1 cellular context compared by ENCODE assay signal in the genomic region with DNA sequence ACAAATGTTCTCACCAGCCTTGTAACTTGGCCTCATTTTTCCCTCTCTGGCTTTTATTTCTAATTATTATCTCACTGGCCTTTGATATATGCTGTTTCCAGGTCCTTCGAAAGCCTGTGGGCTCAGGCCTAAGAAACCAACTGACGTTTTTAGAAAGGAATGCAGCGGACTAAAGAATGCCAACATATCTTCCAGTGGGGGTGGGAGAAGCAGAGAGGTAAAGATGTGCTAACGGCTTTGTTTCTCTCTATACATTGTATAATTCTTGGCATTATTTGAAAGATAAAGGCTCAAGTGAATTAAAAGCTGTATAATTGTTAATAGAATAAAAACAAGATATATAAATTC.
TF ChIP-seq lines count a peak whose summit lies in the region.

No MANE protein-coding gene starts in this region.

TF ChIP-seq in H1, 55 proteins besides CTCF, POLR2A, EP300 and RAD21 (continued from another document):
- TF ChIP-seq TCF12 (IDR thresholded peaks at IDR 0.05; ENCODE audit: low read depth, low read length) (no peak), JUND (IDR thresholded peaks at IDR 0.05; ENCODE audit: low read length) (peak; percentile 62; the same call in 1 of the 2 replicates)
TF ChIP-seq in H1: peak in this region for 5.
